ENCODE assay signal across 14 cellular contexts in genomic region chr3:17156864-17157263, GRCh38.
A peak's percentile ranks its signal among the peaks of the same experiment; 100 is the strongest.
DNase-seq lines count a peak whose midpoint lies in the region; ATAC-seq and TF ChIP-seq lines count a peak whose summit lies in the region.
"Had no signal": no experiment of that assay in that cellular context is flagged by ENCODE, and none has a peak within 500 bp of the region (broad histone marks: within the 10 kb centered on the region; RNA-seq: fewer than 3 reads in every experiment).

No MANE protein-coding gene starts in this region.

- TF ChIP-seq CTCF in thoracic aorta (IDR thresholded peaks at IDR 0.05): no peak

- H3K36me3 Mint-ChIP-seq in activated naive CD8-positive, alpha-beta T cell treated with anti-CD3 and anti-CD28 coated beads, Interleukin-2, amount 10 ng/mL, durations not matched to agents 7 days and 5 days: peaks cover 60% of the 10 kb centered on the region
- H3K36me3 Mint-ChIP-seq in activated naive CD8-positive, alpha-beta T cell treated with anti-CD3 and anti-CD28 coated beads for 36 hours: peaks cover 27% of the 10 kb centered on the region
- peaks cover 26 to 42% (median 30%) of the 10 kb centered on the region in 3 donors for H3K36me3 Mint-ChIP-seq in immature natural killer cell

- H3K4me3 ChIP-seq in SJSA1 (no peak overlapping the region), thoracic aorta (no peak overlapping the region)
- H3K4me3 ChIP-seq: A549, GM12878, GM23248 had no signal

- H3K27ac ChIP-seq in SJSA1: 0 out of 2 replicates have a peak overlapping the region, but pooled peaks have one; percentile 38
- H3K27ac ChIP-seq in thoracic aorta: peak overlapping the region; percentile 71 to 76
- H3K27ac ChIP-seq: A549, C4-2B, GM23248 had no signal

- H3K4me1 ChIP-seq in SJSA1 (replicated peaks) (peaks cover 23% of the 10 kb centered on the region), thoracic aorta (ENCODE audit: control insufficient read depth in 1 of 2, low read depth in 2 of 2) (peaks cover 14 to 27% of the 10 kb centered on the region in 2 donors)
- H3K4me1 ChIP-seq: A549, BE2C had no signal

- no peak overlapping the region for H3K4me3 Mint-ChIP-seq in activated naive CD8-positive, alpha-beta T cell treated with anti-CD3 and anti-CD28 coated beads, Interleukin-2, amount 10 ng/mL, durations not matched to agents 7 days and 5 days
- H3K4me3 Mint-ChIP-seq in activated naive CD8-positive, alpha-beta T cell treated with anti-CD3 and anti-CD28 coated beads for 36 hours: no peak overlapping the region
- peak overlapping the region in 3 of 5 donors; percentile 8 to 44 (median 38) for H3K4me3 Mint-ChIP-seq in immature natural killer cell

- ATAC-seq in activated naive CD8-positive, alpha-beta T cell treated with anti-CD3 and anti-CD28 coated beads, Interleukin-2, amount 10 ng/mL, durations not matched to agents 7 days and 5 days (ENCODE audit: low read depth): no peak
- no peak for ATAC-seq in thoracic aorta (ENCODE audit: insufficient number of reproducible peaks, low FRiP score, low read depth)
- ATAC-seq: GM12878, HCT116 had no signal

- H3K27ac Mint-ChIP-seq in activated naive CD8-positive, alpha-beta T cell treated with anti-CD3 and anti-CD28 coated beads, Interleukin-2, amount 10 ng/mL, durations not matched to agents 7 days and 5 days: peak overlapping the region; percentile 34
- H3K27ac Mint-ChIP-seq in activated naive CD8-positive, alpha-beta T cell treated with anti-CD3 and anti-CD28 coated beads for 36 hours: no peak overlapping the region
- H3K27ac Mint-ChIP-seq in immature natural killer cell: peak overlapping the region in 1 of 6 donors; percentile 43
- H3K27ac Mint-ChIP-seq: CD4-positive, alpha-beta memory T cell had no signal

- POLR2A ChIA-PET in activated naive CD8-positive, alpha-beta T cell treated with anti-CD3 and anti-CD28 coated beads, Interleukin-2, amount 10 ng/mL, durations not matched to agents 7 days and 5 days (lab: Charles Lee): no interaction called here

- no peak for DNase-seq in activated naive CD8-positive, alpha-beta T cell treated with anti-CD3 and anti-CD28 coated beads, Interleukin-2, amount 10 ng/mL, durations not matched to agents 7 days and 5 days
- DNase-seq in activated naive CD8-positive, alpha-beta T cell treated with anti-CD3 and anti-CD28 coated beads for 36 hours: no peak
- DNase-seq in SJSA1 (ENCODE audit: low read depth in 1 of 2, low spot score in 2 of 2) (no peak), immature natural killer cell (no peak), thoracic aorta (ENCODE audit: low spot score) (no peak), ureter (ENCODE audit: low spot score) (no peak)
- DNase-seq: BE2C; CD4-positive, alpha-beta memory T cell; DMS79 had no signal

- peaks cover 36% of the 10 kb centered on the region for H3K4me1 Mint-ChIP-seq in activated naive CD8-positive, alpha-beta T cell treated with anti-CD3 and anti-CD28 coated beads, Interleukin-2, amount 10 ng/mL, durations not matched to agents 7 days and 5 days
- H3K4me1 Mint-ChIP-seq in activated naive CD8-positive, alpha-beta T cell treated with anti-CD3 and anti-CD28 coated beads for 36 hours: peaks cover 18% of the 10 kb centered on the region
- H3K4me1 Mint-ChIP-seq in immature natural killer cell: peaks cover 51 to 58% of the 10 kb centered on the region in 2 donors

- no peaks in the 10 kb centered on the region for H3K9me3 ChIP-seq in SJSA1 (replicated peaks)
- H3K9me3 ChIP-seq in thoracic aorta: peaks cover 3% of the 10 kb centered on the region
- H3K9me3 ChIP-seq: BE2C had no signal

- H3K36me3 ChIP-seq in SJSA1: no peaks in the 10 kb centered on the region
- peaks cover 14% of the 10 kb centered on the region for H3K36me3 ChIP-seq in thoracic aorta
- H3K36me3 ChIP-seq: BE2C had no signal

- H3K9me3 Mint-ChIP-seq in activated naive CD8-positive, alpha-beta T cell treated with anti-CD3 and anti-CD28 coated beads, Interleukin-2, amount 10 ng/mL, durations not matched to agents 7 days and 5 days: peaks cover 10% of the 10 kb centered on the region
- peaks cover 10% of the 10 kb centered on the region for H3K9me3 Mint-ChIP-seq in activated naive CD8-positive, alpha-beta T cell treated with anti-CD3 and anti-CD28 coated beads for 36 hours
- peaks cover 0 to 2% (median 0%) of the 10 kb centered on the region in 6 donors for H3K9me3 Mint-ChIP-seq in immature natural killer cell

- H3K27me3 ChIP-seq in SJSA1 (replicated peaks) (no peaks in the 10 kb centered on the region), thoracic aorta (replicated peaks; ENCODE audit: insufficient read depth) (no peaks in the 10 kb centered on the region)
- H3K27me3 ChIP-seq: BE2C had no signal

- no peaks in the 10 kb centered on the region for H3K27me3 Mint-ChIP-seq in activated naive CD8-positive, alpha-beta T cell treated with anti-CD3 and anti-CD28 coated beads, Interleukin-2, amount 10 ng/mL, durations not matched to agents 7 days and 5 days
- H3K27me3 Mint-ChIP-seq in activated naive CD8-positive, alpha-beta T cell treated with anti-CD3 and anti-CD28 coated beads for 36 hours: no peaks in the 10 kb centered on the region
- peaks cover 3 to 8% (median 7%) of the 10 kb centered on the region in 3 donors for H3K27me3 Mint-ChIP-seq in immature natural killer cell (ENCODE audit: low read depth in 3 of 3)
- H3K27me3 Mint-ChIP-seq: CD4-positive, alpha-beta memory T cell had no signal

Comparison
In these comparisons a context has a peak if more than half of its experiments do, and no peak if none do; other contexts are left out.
1. H3K4me3 Mint-ChIP-seq: peak in immature natural killer cell (3 of 5); none in activated naive CD8-positive, alpha-beta T cell treated with anti-CD3 and anti-CD28 coated beads, Interleukin-2, amount 10 ng/mL, durations not matched to agents 7 days and 5 days (single experiment) and activated naive CD8-positive, alpha-beta T cell treated with anti-CD3 and anti-CD28 coated beads for 36 hours (single experiment).